Comparison of ENCODE assay signal across 20 cellular contexts in genomic region chr2:225740086-225740485, GRCh38.
A peak's percentile ranks its signal among the peaks of the same experiment; 100 is the strongest.
DNase-seq lines count a peak whose midpoint lies in the region; ATAC-seq and TF ChIP-seq lines count a peak whose summit lies in the region.
"Had no signal": no experiment of that assay in that cellular context is flagged by ENCODE, and none has a peak within 500 bp of the region (broad histone marks: within the 10 kb centered on the region; RNA-seq: fewer than 3 reads in every experiment).

No MANE protein-coding gene starts in this region.

- H3F3A ChIP-seq in GM23248 (ENCODE audit: insufficient read depth) = peaks cover 10% of the 10 kb centered on the region

- peak; percentile 10 for DNase-seq in AG04449 (ENCODE audit: low read depth, low spot score)
- DNase-seq in GM23248 = peak; percentile 2
- peak; percentile 54 for DNase-seq in fibroblast of the aortic adventitia (ENCODE audit: low read depth)
- no peak for DNase-seq in GF-D8 (lab: John Stamatoyannopoulos, UW)
- no peak for DNase-seq in left colon
- DNase-seq in GM20000 (ENCODE audit: low spot score) = no peak
- no peak for DNase-seq in anterior cingulate cortex (lab: John Stamatoyannopoulos, UW)
- DNase-seq: DMS79 treated with DMSO at 0.1 percent for 48 hours, HCEC 1CT, NCI-H1417, NCI-H1930, NCI-H345, NCI-H526, PC-9, SIG-M5 had no signal

- H3K36me3 ChIP-seq in GM23248 (ENCODE audit: low read depth) = no peaks in the 10 kb centered on the region

- no peak overlapping the region for H3K4me2 ChIP-seq in GM23248 (ENCODE audit: unreplicated experiment)
- H3K4me2 ChIP-seq: GM23338, PC-9 had no signal

- ATAC-seq in SK-N-SH treated with all-trans-retinoic acid at 6 μM for 48 hours (peak; percentile 58), left colon (no peak)
- ATAC-seq: GM23338 had no signal

- CTCF ChIA-PET in AG04449 (lab: Yijun Ruan, JAX) = no interaction called here

- WGBS in GM23248 (ENCODE audit: low coverage in 1 of 2, low lambda C conversion rate in 2 of 2, missing lambda C conversion rate in 2 of 2), 2 experiments = 32 to 43% methylated on average over 3 of the region's 3 CpGs

- no peaks in the 10 kb centered on the region for H4K20me1 ChIP-seq in GM23248 (ENCODE audit: insufficient read depth)

- H3K4me1 ChIP-seq in GM23248 (ENCODE audit: insufficient read depth) = peaks cover 30% of the 10 kb centered on the region

- H3K9ac ChIP-seq in GM23248 = no peak overlapping the region

- H3K9me2 ChIP-seq in GM23248 (ENCODE audit: insufficient read depth) = no peaks in the 10 kb centered on the region

- no peak overlapping the region for H2AFZ ChIP-seq in GM23248
- H2AFZ ChIP-seq: GM23338, PC-9 had no signal

- in situ Hi-C loops in GM23248 (cut with MboI) = no loop called here

- POLR2A ChIA-PET in AG04449 (lab: Yijun Ruan, JAX) = no interaction called here

- intact Hi-C loops in left colon (cut with DNase I, micrococcal nuclease) = no loop called here

- no peaks in the 10 kb centered on the region for H3K9me3 ChIP-seq in GM23248 (ENCODE audit: low read depth)

- H3K4me3 ChIP-seq in AG04449 (ENCODE audit: low read depth, low read length) (no peak overlapping the region), GM23248 (no peak overlapping the region), fibroblast of the aortic adventitia (ENCODE audit: low read depth, low read length) (no peak overlapping the region)
- H3K4me3 ChIP-seq: GM23338, PC-9 had no signal

- no peaks in the 10 kb centered on the region for H3K27me3 ChIP-seq in GM23248 (replicated peaks; ENCODE audit: insufficient read depth)

- H3K79me2 ChIP-seq in GM23248 (ENCODE audit: insufficient read depth) = no peaks in the 10 kb centered on the region

- no peak overlapping the region for H3K27ac ChIP-seq in GM23248
- H3K27ac ChIP-seq: 22Rv1, C4-2B, PC-9, RWPE1 had no signal

- no peak for TF ChIP-seq CTCF in AG04449 (IDR thresholded peaks at IDR 0.05; ENCODE audit: insufficient read depth, low read length, missing control alignments)
- no peak for TF ChIP-seq CTCF in fibroblast of the aortic adventitia (IDR thresholded peaks at IDR 0.05; ENCODE audit: insufficient read depth, low read length)
- no peak for TF ChIP-seq CTCF in GM20000 (IDR thresholded peaks at IDR 0.05; ENCODE audit: extremely low read depth, missing control alignments)

TF ChIP-seq in SK-N-SH treated with all-trans-retinoic acid at 6 μM for 48 hours, 23 proteins besides CTCF, POLR2A, EP300 and RAD21:
- TF ChIP-seq ZFP3 (CRISPR knock-in tag; IDR thresholded peaks at IDR 0.05) (no peak), ZNF70 (CRISPR knock-in tag; IDR thresholded peaks at IDR 0.05) (no peak), BACH2 (CRISPR knock-in tag; IDR thresholded peaks at IDR 0.05; ENCODE audit: borderline replicate concordance) (no peak), ARNTL (CRISPR knock-in tag; IDR thresholded peaks at IDR 0.05; ENCODE audit: borderline replicate concordance, low read depth) (no peak), PPARA (CRISPR knock-in tag; IDR thresholded peaks at IDR 0.05; ENCODE audit: borderline replicate concordance) (no peak)
- TF ChIP-seq, protein P1, sequence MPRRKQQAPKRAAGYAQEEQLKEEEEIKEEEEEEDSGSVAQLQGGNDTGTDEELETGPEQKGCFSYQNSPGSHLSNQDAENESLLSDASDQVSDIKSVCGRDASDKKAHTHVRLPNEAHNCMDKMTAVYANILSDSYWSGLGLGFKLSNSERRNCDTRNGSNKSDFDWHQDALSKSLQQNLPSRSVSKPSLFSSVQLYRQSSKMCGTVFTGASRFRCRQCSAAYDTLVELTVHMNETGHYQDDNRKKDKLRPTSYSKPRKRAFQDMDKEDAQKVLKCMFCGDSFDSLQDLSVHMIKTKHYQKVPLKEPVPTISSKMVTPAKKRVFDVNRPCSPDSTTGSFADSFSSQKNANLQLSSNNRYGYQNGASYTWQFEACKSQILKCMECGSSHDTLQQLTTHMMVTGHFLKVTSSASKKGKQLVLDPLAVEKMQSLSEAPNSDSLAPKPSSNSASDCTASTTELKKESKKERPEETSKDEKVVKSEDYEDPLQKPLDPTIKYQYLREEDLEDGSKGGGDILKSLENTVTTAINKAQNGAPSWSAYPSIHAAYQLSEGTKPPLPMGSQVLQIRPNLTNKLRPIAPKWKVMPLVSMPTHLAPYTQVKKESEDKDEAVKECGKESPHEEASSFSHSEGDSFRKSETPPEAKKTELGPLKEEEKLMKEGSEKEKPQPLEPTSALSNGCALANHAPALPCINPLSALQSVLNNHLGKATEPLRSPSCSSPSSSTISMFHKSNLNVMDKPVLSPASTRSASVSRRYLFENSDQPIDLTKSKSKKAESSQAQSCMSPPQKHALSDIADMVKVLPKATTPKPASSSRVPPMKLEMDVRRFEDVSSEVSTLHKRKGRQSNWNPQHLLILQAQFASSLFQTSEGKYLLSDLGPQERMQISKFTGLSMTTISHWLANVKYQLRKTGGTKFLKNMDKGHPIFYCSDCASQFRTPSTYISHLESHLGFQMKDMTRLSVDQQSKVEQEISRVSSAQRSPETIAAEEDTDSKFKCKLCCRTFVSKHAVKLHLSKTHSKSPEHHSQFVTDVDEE (CRISPR knock-in tag; IDR thresholded peaks at IDR 0.05) = no peak

Comparison
In these comparisons a context has a peak if more than half of its experiments do, and no peak if none do; other contexts are left out.
1. DNase-seq: peak in AG04449 (single experiment), GM23248 (single experiment) and fibroblast of the aortic adventitia (single experiment); none in GF-D8 (single experiment), left colon (0 of 2), GM20000 (single experiment) and anterior cingulate cortex (0 of 58).